Comparison of ENCODE assay signal across 25 cellular contexts in the genomic region with DNA sequence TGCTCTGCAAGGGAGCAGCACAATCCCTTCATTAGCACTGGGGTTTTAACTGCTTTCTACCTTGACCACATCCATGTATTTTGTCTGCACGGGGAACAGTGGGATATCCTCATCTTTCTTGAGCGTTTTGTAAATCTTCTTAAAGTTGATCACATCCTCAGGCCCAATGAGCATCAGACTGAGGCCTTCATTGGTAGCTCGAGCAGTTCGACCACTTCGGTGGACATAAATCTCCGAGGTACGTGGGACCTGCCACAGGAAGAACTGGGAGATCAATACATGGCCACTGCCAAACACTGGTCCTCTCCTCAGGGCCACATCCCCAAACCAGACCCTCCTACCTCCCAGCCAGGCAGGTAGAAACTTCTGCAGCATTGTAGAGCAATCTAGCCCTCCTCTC. TPM values are rescaled to one million over a fixed set of nuclear protein-coding genes. Genes with fewer than 3 reads are reported as not detected.
DNase-seq lines count a peak whose midpoint lies in the region; ATAC-seq and TF ChIP-seq lines count a peak whose summit lies in the region.
"Had no signal": no experiment of that assay in that cellular context is flagged by ENCODE, and none has a peak within 500 bp of the region (broad histone marks: within the 10 kb centered on the region; RNA-seq: fewer than 3 reads in every experiment).

No MANE protein-coding gene starts in this region.

- H4K20me1 ChIP-seq in Karpas-422 (ENCODE audit: insufficient read depth, low read depth, low read length) = peaks cover 19% of the 10 kb centered on the region

- H3K27ac ChIP-seq in WERI-Rb-1 (0 out of 2 replicates have a peak overlapping the region, but pooled peaks have one; percentile 35), coronary artery (no peak overlapping the region), Karpas-422 (ENCODE audit: low read length) (no peak overlapping the region), mesenchymal stem cell (ENCODE audit: low read length, poor library complexity, severe bottlenecking) (no peak overlapping the region)
- H3K27ac ChIP-seq: parathyroid adenoma, right lobe of liver, stomach, transverse colon had no signal

- H3K4me3 Mint-ChIP-seq in activated naive CD4-positive, alpha-beta T cell treated with anti-CD3 and anti-CD28 coated beads, Interleukin-2, amount 10 ng/mL, durations not matched to agents 7 days and 5 days = no peak overlapping the region
- H3K4me3 Mint-ChIP-seq in stimulated activated effector memory CD8-positive, alpha-beta T cell treated with anti-CD3 and anti-CD28 coated beads, Interleukin-12 subunit alpha, Interleukin-12 subunit beta, amount 100 ng/mL, for 72 hours = no peak overlapping the region
- H3K4me3 Mint-ChIP-seq: CD14-positive monocyte had no signal

- H2BK15ac ChIP-seq in mesenchymal stem cell (ENCODE audit: low read depth, poor library complexity, severe bottlenecking) = no peak overlapping the region

- no peak overlapping the region for H2AK5ac ChIP-seq in mesenchymal stem cell (ENCODE audit: low read length, severe bottlenecking)

- no peak overlapping the region for H4K8ac ChIP-seq in mesenchymal stem cell (ENCODE audit: low read length)

- H3K9me2 ChIP-seq in Karpas-422 (replicated peaks; ENCODE audit: insufficient read depth, low read length) = no peaks in the 10 kb centered on the region

- no peaks in the 10 kb centered on the region for H3K4me1 ChIP-seq in Karpas-422 (ENCODE audit: low read length)
- H3K4me1 ChIP-seq in mesenchymal stem cell (ENCODE audit: control insufficient read depth, insufficient read depth, low read depth, low read length) = peaks cover 9% of the 10 kb centered on the region

- no peak overlapping the region for H3K4ac ChIP-seq in mesenchymal stem cell (ENCODE audit: low read depth in 1 of 2, low read length in 2 of 2)

- TF ChIP-seq CTCF in WERI-Rb-1 (IDR thresholded peaks at IDR 0.05; ENCODE audit: low read depth, low read length) = no peak
- no peak for TF ChIP-seq CTCF in coronary artery (IDR thresholded peaks at IDR 0.05)

- peaks cover 86% of the 10 kb centered on the region for H3K36me3 Mint-ChIP-seq in activated naive CD4-positive, alpha-beta T cell treated with anti-CD3 and anti-CD28 coated beads, Interleukin-2, amount 10 ng/mL, durations not matched to agents 7 days and 5 days
- H3K36me3 Mint-ChIP-seq in stimulated activated effector memory CD8-positive, alpha-beta T cell treated with anti-CD3 and anti-CD28 coated beads, Interleukin-12 subunit alpha, Interleukin-12 subunit beta, amount 100 ng/mL, for 72 hours = peaks cover 100% of the 10 kb centered on the region

- no peaks in the 10 kb centered on the region for H3K27me3 Mint-ChIP-seq in activated naive CD4-positive, alpha-beta T cell treated with anti-CD3 and anti-CD28 coated beads, Interleukin-2, amount 10 ng/mL, durations not matched to agents 7 days and 5 days

- no peak for ATAC-seq in stimulated activated effector memory CD8-positive, alpha-beta T cell treated with anti-CD3 and anti-CD28 coated beads, Interleukin-12 subunit alpha, Interleukin-12 subunit beta, amount 100 ng/mL, for 72 hours
- ATAC-seq in GM21723 (IDR thresholded peaks at IDR 0.05; ENCODE audit: unreplicated experiment) = no peak
- ATAC-seq: left ventricle myocardium superior, right lobe of liver had no signal

- H3K9ac ChIP-seq in Karpas-422 (ENCODE audit: low read length) = no peak overlapping the region
- H3K9ac ChIP-seq in mesenchymal stem cell (ENCODE audit: low read length) = no peak overlapping the region
- H3K9ac ChIP-seq: parathyroid adenoma had no signal

- peaks cover 60% of the 10 kb centered on the region for H3K4me1 Mint-ChIP-seq in activated naive CD4-positive, alpha-beta T cell treated with anti-CD3 and anti-CD28 coated beads, Interleukin-2, amount 10 ng/mL, durations not matched to agents 7 days and 5 days
- H3K4me1 Mint-ChIP-seq in stimulated activated effector memory CD8-positive, alpha-beta T cell treated with anti-CD3 and anti-CD28 coated beads, Interleukin-12 subunit alpha, Interleukin-12 subunit beta, amount 100 ng/mL, for 72 hours = peaks cover 64% of the 10 kb centered on the region

- H2BK120ac ChIP-seq in mesenchymal stem cell (ENCODE audit: low read depth, low read length) = no peak overlapping the region

- H3K23ac ChIP-seq in mesenchymal stem cell (ENCODE audit: low read length in 2 of 2) = no peak overlapping the region

- DNase-seq in activated naive CD4-positive, alpha-beta T cell treated with anti-CD3 and anti-CD28 coated beads, Interleukin-2, amount 10 ng/mL, durations not matched to agents 7 days and 5 days = no peak
- DNase-seq in activated naive CD4-positive, alpha-beta T cell treated with anti-CD3 and anti-CD28 coated beads, Interleukin-2, amount 50 U/mL, for 16 hours = no peak
- DNase-seq in WERI-Rb-1 (no peak), coronary artery (ENCODE audit: low spot score) (peak; percentile 26), Karpas-422 (no peak), mesenchymal stem cell (no peak)
- DNase-seq in stimulated activated effector memory CD8-positive, alpha-beta T cell treated with anti-CD3 and anti-CD28 coated beads, Interleukin-12 subunit alpha, Interleukin-12 subunit beta, amount 100 ng/mL, for 72 hours (ENCODE audit: low spot score in 2 of 2) = no peak
- DNase-seq: DMS 273 treated with DMSO at 0.1 percent for 48 hours, left ventricle myocardium superior, NCI-H1092 treated with DMSO at 0.1 percent for 48 hours, NCI-H2029, NCI-H2227 treated with DMSO at 0.1 percent for 48 hours, right lobe of liver, stomach, transverse colon had no signal

- WGBS in mesenchymal stem cell = 99% methylated on average over 7 of the region's 7 CpGs

- H2BK12ac ChIP-seq in mesenchymal stem cell (ENCODE audit: low read length in 2 of 2) = no peak overlapping the region

- H3K36me3 ChIP-seq in WERI-Rb-1 (peaks cover 96% of the 10 kb centered on the region), Karpas-422 (ENCODE audit: insufficient read depth, low read length) (peaks cover 88% of the 10 kb centered on the region), mesenchymal stem cell (ENCODE audit: control insufficient read depth in 1 of 2, insufficient read depth in 2 of 2, low read depth in 1 of 2, low read length in 2 of 2) (peaks cover 44 to 96% of the 10 kb centered on the region in 2 experiments)

- H3K9me3 ChIP-seq in WERI-Rb-1 (ENCODE audit: severe bottlenecking) = peaks cover 5% of the 10 kb centered on the region
- H3K9me3 ChIP-seq in Karpas-422 (ENCODE audit: low read length) = no peaks in the 10 kb centered on the region
- no peaks in the 10 kb centered on the region for H3K9me3 ChIP-seq in mesenchymal stem cell (ENCODE audit: control insufficient read depth, low read length)
- H3K9me3 ChIP-seq: right lobe of liver, stomach, transverse colon had no signal

- no peak overlapping the region for H3K14ac ChIP-seq in mesenchymal stem cell (ENCODE audit: low read length in 2 of 2)

- no peaks in the 10 kb centered on the region for H3K27me3 ChIP-seq in WERI-Rb-1 (ENCODE audit: insufficient read depth, low read depth, severe bottlenecking)
- no peaks in the 10 kb centered on the region for H3K27me3 ChIP-seq in Karpas-422 (ENCODE audit: low read length)
- no peaks in the 10 kb centered on the region for H3K27me3 ChIP-seq in mesenchymal stem cell (ENCODE audit: control insufficient read depth in 1 of 2, insufficient read depth in 1 of 2, low read length in 2 of 2)
- H3K27me3 ChIP-seq: right lobe of liver, stomach, transverse colon had no signal

- CTCF ChIA-PET in activated naive CD4-positive, alpha-beta T cell treated with anti-CD3 and anti-CD28 coated beads, Interleukin-2, amount 10 ng/mL, durations not matched to agents 7 days and 5 days (lab: Charles Lee) = interaction anchor here (1.9 to 5.7 kb wide), 2 partner anchors 18 to 115 kb away, joined by 6 to 39 read pairs; no protein-coding TSS in a partner anchor

- peaks cover 22% of the 10 kb centered on the region for H3K79me2 ChIP-seq in Karpas-422 (ENCODE audit: low read length)

- H3K4me3 ChIP-seq in WERI-Rb-1 (ENCODE audit: low read depth, low read length) (no peak overlapping the region), coronary artery (no peak overlapping the region), Karpas-422 (ENCODE audit: low read length) (no peak overlapping the region), mesenchymal stem cell (ENCODE audit: insufficient read depth in 1 of 2, low read depth in 1 of 2, low read length in 2 of 2) (no peak overlapping the region)
- H3K4me3 ChIP-seq: right lobe of liver, stomach, transverse colon had no signal

- H3K18ac ChIP-seq in mesenchymal stem cell (ENCODE audit: low read depth in 1 of 2, low read length in 2 of 2) = no peak overlapping the region

- peak overlapping the region; percentile 9 for H3K27ac Mint-ChIP-seq in activated naive CD4-positive, alpha-beta T cell treated with anti-CD3 and anti-CD28 coated beads, Interleukin-2, amount 10 ng/mL, durations not matched to agents 7 days and 5 days
- H3K27ac Mint-ChIP-seq in stimulated activated effector memory CD8-positive, alpha-beta T cell treated with anti-CD3 and anti-CD28 coated beads, Interleukin-12 subunit alpha, Interleukin-12 subunit beta, amount 100 ng/mL, for 72 hours = peak overlapping the region; percentile 90

- H4K91ac ChIP-seq in mesenchymal stem cell (ENCODE audit: low read length) = no peak overlapping the region

- H3K4me2 ChIP-seq in Karpas-422 (ENCODE audit: low read depth, low read length, poor library complexity, severe bottlenecking) (no peak overlapping the region), mesenchymal stem cell (ENCODE audit: low read length, poor library complexity, severe bottlenecking) (no peak overlapping the region)

- H2AFZ ChIP-seq in Karpas-422 (ENCODE audit: low read length) = no peak overlapping the region
- H2AFZ ChIP-seq in mesenchymal stem cell (ENCODE audit: low read depth, low read length) = no peak overlapping the region
- H2AFZ ChIP-seq: parathyroid adenoma had no signal

- no peak overlapping the region for H2BK5ac ChIP-seq in mesenchymal stem cell (ENCODE audit: low read depth, low read length, poor library complexity, severe bottlenecking)

- peaks cover 50% of the 10 kb centered on the region for H3K79me1 ChIP-seq in mesenchymal stem cell (replicated peaks; ENCODE audit: low read length, poor library complexity, severe bottlenecking)

- no peaks in the 10 kb centered on the region for H3K9me3 Mint-ChIP-seq in activated naive CD4-positive, alpha-beta T cell treated with anti-CD3 and anti-CD28 coated beads, Interleukin-2, amount 10 ng/mL, durations not matched to agents 7 days and 5 days
- H3K9me3 Mint-ChIP-seq in stimulated activated effector memory CD8-positive, alpha-beta T cell treated with anti-CD3 and anti-CD28 coated beads, Interleukin-12 subunit alpha, Interleukin-12 subunit beta, amount 100 ng/mL, for 72 hours = no peaks in the 10 kb centered on the region
- H3K9me3 Mint-ChIP-seq: CD14-positive monocyte had no signal

RNA-seq across cellular contexts. Expression of a gene that starts 26.1 kb away (rescaled TPM):
- 217 and 248 TPM in 2 replicates for total RNA-seq in Karpas-422 (2014; rRNA removed; shearing (Covaris generic); ENCODE audit: low replicate concordance)
- 132 TPM for polyA plus RNA-seq in mesenchymal stem cell (2013, experiment 1 of 2)
- 129 TPM for polyA plus RNA-seq in mesenchymal stem cell (2013, experiment 2 of 2)

RNA-seq across cellular contexts. Expression of a gene that starts 26.2 kb away (rescaled TPM):
- 7.8 and 17.6 TPM in 2 replicates for total RNA-seq in Karpas-422 (2014; rRNA removed; shearing (Covaris generic); ENCODE audit: low replicate concordance)
- 20.5 TPM for polyA plus RNA-seq in mesenchymal stem cell (2013, experiment 1 of 2)
- polyA plus RNA-seq in mesenchymal stem cell (2013, experiment 2 of 2) = 20.5 TPM

RNA-seq across cellular contexts. Expression of a gene that starts 28.8 kb away (rescaled TPM):
- not detected in 2 replicates for total RNA-seq in Karpas-422 (2014; rRNA removed; shearing (Covaris generic); ENCODE audit: low replicate concordance)
- 1.1 TPM for polyA plus RNA-seq in mesenchymal stem cell (2013, experiment 1 of 2)
- polyA plus RNA-seq in mesenchymal stem cell (2013, experiment 2 of 2) = 1.1 TPM

RNA-seq across cellular contexts. Expression of a gene that starts 55.6 kb away (rescaled TPM):
- 0.48 and 1.1 TPM in 2 replicates for total RNA-seq in Karpas-422 (2014; rRNA removed; shearing (Covaris generic); ENCODE audit: low replicate concordance)
- 1.2 TPM for polyA plus RNA-seq in mesenchymal stem cell (2013, experiment 1 of 2)
- polyA plus RNA-seq in mesenchymal stem cell (2013, experiment 2 of 2) = 1.3 TPM
- total RNA-seq: SK-MEL-5 had no signal

RNA-seq across cellular contexts. Expression of a gene that starts 57.8 kb away (rescaled TPM):
- total RNA-seq in Karpas-422 (2014; rRNA removed; shearing (Covaris generic); ENCODE audit: low replicate concordance) = not detected in 2 replicates
- not detected for polyA plus RNA-seq in mesenchymal stem cell (2013, experiment 1 of 2)
- not detected for polyA plus RNA-seq in mesenchymal stem cell (2013, experiment 2 of 2)
- total RNA-seq: bronchial epithelial cell; fibroblast of lung; glomerular endothelial cell; right lobe of liver; RPMI7951; SK-MEL-5; stomach; T-helper 2 cell treated with Interferon-gamma antibody and Interleukin-4, amounts not matched to agents 100 ng/mL and 5 ng/mL, for 36 hours; transverse colon had no signal
- polyA plus RNA-seq: CD14-positive monocyte, fibroblast of lung, neural cell, stomach had no signal
